18 cellular contexts compared by ENCODE assay signal in genomic region chr6:26477431-26477830, GRCh38. TPM values are rescaled to one million over a fixed set of nuclear protein-coding genes. Genes with fewer than 3 reads are reported as not detected.
DNase-seq lines count a peak whose midpoint lies in the region; ATAC-seq and TF ChIP-seq lines count a peak whose summit lies in the region.
"Had no signal": no experiment of that assay in that cellular context is flagged by ENCODE, and none has a peak within 500 bp of the region (broad histone marks: within the 10 kb centered on the region; RNA-seq: fewer than 3 reads in every experiment).

No MANE protein-coding gene starts in this region.

- TF ChIP-seq POLR2A in tibial nerve (IDR thresholded peaks at IDR 0.05) = no peak

- H3K27me3 ChIP-seq in tibial nerve = no peaks in the 10 kb centered on the region
- H3K27me3 ChIP-seq: cardiac muscle cell had no signal

- peak overlapping the region in 3 of 4 donors; percentile 14 to 89 (median 22) for H3K27ac ChIP-seq in tibial nerve
- H3K27ac ChIP-seq: A549, cardiac muscle cell had no signal

- no peaks in the 10 kb centered on the region for H3K36me3 ChIP-seq in tibial nerve
- H3K36me3 ChIP-seq: cardiac muscle cell, thoracic aorta had no signal

- DNase-seq in activated CD8-positive, alpha-beta memory T cell treated with anti-CD3 and anti-CD28 coated beads, Interleukin-2, amount 10 ng/mL, durations not matched to agents 7 days and 5 days = no peak
- DNase-seq in activated CD8-positive, alpha-beta memory T cell treated with anti-CD3 and anti-CD28 coated beads, Interleukin-2, amount 50 U/mL, for 48 hours = no peak
- DNase-seq in T-cell (no peak), memory B cell (ENCODE audit: low spot score in 2 of 2) (no peak), tibial nerve (ENCODE audit: low spot score in 2 of 2) (no peak), DMS53 (lab: John Stamatoyannopoulos, UW) (no peak), NCI-H510A treated with DMSO at 0.1 percent for 48 hours (lab: John Stamatoyannopoulos, UW) (no peak)
- DNase-seq: HCEC 1CT; NCI-H2029 treated with DMSO at 0.1 percent for 48 hours; nephron progenitor cell; stimulated activated CD4-positive, alpha-beta T cell treated with anti-CD3 and anti-CD28 coated beads, Interleukin-1b, Interleukin-23, amount 100 ng/mL, for 48 hours; T-helper 1 cell had no signal

- peaks cover 0 to 39% (median 16%) of the 10 kb centered on the region in 4 donors for H3K4me1 ChIP-seq in tibial nerve

- no peaks in the 10 kb centered on the region for H3K27me3 Mint-ChIP-seq in activated CD8-positive, alpha-beta memory T cell treated with anti-CD3 and anti-CD28 coated beads, Interleukin-2, amount 10 ng/mL, durations not matched to agents 7 days and 5 days
- H3K27me3 Mint-ChIP-seq in T-cell (no peaks in the 10 kb centered on the region), memory B cell (no peaks in the 10 kb centered on the region)

- no peak overlapping the region for H3K4me3 ChIP-seq in tibial nerve
- H3K4me3 ChIP-seq: A549, cardiac muscle cell, thoracic aorta had no signal

- WGBS in tibial nerve, 2 donors = 8 to 22% methylated on average over 1 of the region's 1 CpG

- H3K27ac Mint-ChIP-seq in activated CD8-positive, alpha-beta memory T cell treated with anti-CD3 and anti-CD28 coated beads, Interleukin-2, amount 10 ng/mL, durations not matched to agents 7 days and 5 days = peak overlapping the region; percentile 33
- H3K27ac Mint-ChIP-seq in T-cell = peak overlapping the region; percentile 89 to 100
- peak overlapping the region; percentile 75 for H3K27ac Mint-ChIP-seq in memory B cell
- H3K27ac Mint-ChIP-seq: nephron progenitor cell had no signal

- ATAC-seq in activated CD8-positive, alpha-beta memory T cell treated with anti-CD3 and anti-CD28 coated beads, Interleukin-2, amount 10 ng/mL, durations not matched to agents 7 days and 5 days = no peak
- ATAC-seq in T-cell (replicated peaks in 1 of 4) (no peak), memory B cell (ENCODE audit: low read depth) (no peak), HG02870 (IDR thresholded peaks at IDR 0.05; ENCODE audit: unreplicated experiment) (no peak)
- ATAC-seq: A549 had no signal

- H3K4me1 Mint-ChIP-seq in activated CD8-positive, alpha-beta memory T cell treated with anti-CD3 and anti-CD28 coated beads, Interleukin-2, amount 10 ng/mL, durations not matched to agents 7 days and 5 days = peaks cover 39% of the 10 kb centered on the region
- H3K4me1 Mint-ChIP-seq in T-cell (peaks cover 57 to 72% (median 59%) of the 10 kb centered on the region in 3 donors), memory B cell (peaks cover 55% of the 10 kb centered on the region)

- H3K9me3 ChIP-seq in tibial nerve = peaks cover 0 to 2% (median 0%) of the 10 kb centered on the region in 4 donors
- H3K9me3 ChIP-seq: A549, thoracic aorta had no signal

- CTCF ChIA-PET in activated CD8-positive, alpha-beta memory T cell treated with anti-CD3 and anti-CD28 coated beads, Interleukin-2, amount 10 ng/mL, durations not matched to agents 7 days and 5 days (lab: Charles Lee) = no interaction called here
- CTCF ChIA-PET in T-cell (lab: Charles Lee) = no interaction called here

- POLR2A ChIA-PET in T-cell (lab: Charles Lee) = interaction anchor here in 1 of 2 donors (0.7 kb wide), 1 partner anchor 1325 kb away, joined by 3 read pairs; no protein-coding TSS in a partner anchor

- peaks cover 2% of the 10 kb centered on the region for H3K9me3 Mint-ChIP-seq in activated CD8-positive, alpha-beta memory T cell treated with anti-CD3 and anti-CD28 coated beads, Interleukin-2, amount 10 ng/mL, durations not matched to agents 7 days and 5 days (ENCODE audit: low read depth)
- H3K9me3 Mint-ChIP-seq in T-cell (peaks cover 0 to 3% (median 0%) of the 10 kb centered on the region in 3 donors), memory B cell (peaks cover 4% of the 10 kb centered on the region)

- H3K4me3 Mint-ChIP-seq in activated CD8-positive, alpha-beta memory T cell treated with anti-CD3 and anti-CD28 coated beads, Interleukin-2, amount 10 ng/mL, durations not matched to agents 7 days and 5 days = no peak overlapping the region
- H3K4me3 Mint-ChIP-seq in T-cell = peak overlapping the region in 1 of 3 donors; percentile 88
- no peak overlapping the region for H3K4me3 Mint-ChIP-seq in memory B cell
- H3K4me3 Mint-ChIP-seq: nephron progenitor cell had no signal

- H3K36me3 Mint-ChIP-seq in activated CD8-positive, alpha-beta memory T cell treated with anti-CD3 and anti-CD28 coated beads, Interleukin-2, amount 10 ng/mL, durations not matched to agents 7 days and 5 days = peaks cover 25% of the 10 kb centered on the region
- H3K36me3 Mint-ChIP-seq in T-cell (no peaks in the 10 kb centered on the region), memory B cell (peaks cover 6% of the 10 kb centered on the region)

- no peak for TF ChIP-seq CTCF in tibial nerve (IDR thresholded peaks at IDR 0.05)

- TF ChIP-seq EP300 in tibial nerve (IDR thresholded peaks at IDR 0.05) = no peak

RNA-seq across cellular contexts. Expression of gene BTN2A1, which starts 19.7 kb away (rescaled TPM):
- total RNA-seq in activated CD8-positive, alpha-beta memory T cell treated with anti-CD3 and anti-CD28 coated beads, Interleukin-2, amount 10 ng/mL, durations not matched to agents 7 days and 5 days = 10 to 100 TPM; 25.1 to 26.5 TPM
- total RNA-seq in T-cell (10 to 100 TPM; 36.1 to 53.4 (median 47.9) TPM), tibial nerve (10 to 100 TPM; 15.7 to 29.0 (median 17.1) TPM)

RNA-seq across cellular contexts. Expression of gene BTN1A1, which starts 22.7 kb away (rescaled TPM):
- total RNA-seq in activated CD8-positive, alpha-beta memory T cell treated with anti-CD3 and anti-CD28 coated beads, Interleukin-2, amount 10 ng/mL, durations not matched to agents 7 days and 5 days = not detected
- total RNA-seq in T-cell (not detected), tibial nerve (not detected)
- total RNA-seq: cardiac muscle cell, fibroblast of villous mesenchyme, lower leg skin, thoracic aorta had no signal

RNA-seq across cellular contexts. Expression of gene BTN3A3, which starts 37.1 kb away (rescaled TPM):
- 10 to 100 TPM; 50.1 to 63.9 TPM for total RNA-seq in activated CD8-positive, alpha-beta memory T cell treated with anti-CD3 and anti-CD28 coated beads, Interleukin-2, amount 10 ng/mL, durations not matched to agents 7 days and 5 days
- total RNA-seq in T-cell (100 to 1,000 TPM; 115 to 172 (median 142) TPM), tibial nerve (10 to 100 TPM in 3 of 4 donors, 1 to 10 TPM in 1; 9.4 to 27.8 (median 14.0) TPM)

Comparison
In these comparisons a context has a peak if more than half of its experiments do, and no peak if none do; other contexts are left out.
1. H3K27ac Mint-ChIP-seq: peak in every context shown above with its lines; median percentile 94 in T-cell; 75 in memory B cell; 33 in activated CD8-positive, alpha-beta memory T cell treated with anti-CD3 and anti-CD28 coated beads, Interleukin-2, amount 10 ng/mL, durations not matched to agents 7 days and 5 days.